In genomic region chr4:114616036-114616435, GRCh38 we compare ENCODE assay signal across 1 cellular context. TPM values are rescaled to one million over a fixed set of nuclear protein-coding genes. Genes with fewer than 3 reads are reported as not detected.
"Had no signal": no experiment of that assay in that cellular context is flagged by ENCODE, and none has a peak within 500 bp of the region (broad histone marks: within the 10 kb centered on the region; RNA-seq: fewer than 3 reads in every experiment).

No MANE protein-coding gene starts in this region.

RNA-seq across cellular contexts. Expression of gene UGT8, which starts 17.4 kb away (rescaled TPM):
- total RNA-seq: myocyte had no signal
